In the genomic region with DNA sequence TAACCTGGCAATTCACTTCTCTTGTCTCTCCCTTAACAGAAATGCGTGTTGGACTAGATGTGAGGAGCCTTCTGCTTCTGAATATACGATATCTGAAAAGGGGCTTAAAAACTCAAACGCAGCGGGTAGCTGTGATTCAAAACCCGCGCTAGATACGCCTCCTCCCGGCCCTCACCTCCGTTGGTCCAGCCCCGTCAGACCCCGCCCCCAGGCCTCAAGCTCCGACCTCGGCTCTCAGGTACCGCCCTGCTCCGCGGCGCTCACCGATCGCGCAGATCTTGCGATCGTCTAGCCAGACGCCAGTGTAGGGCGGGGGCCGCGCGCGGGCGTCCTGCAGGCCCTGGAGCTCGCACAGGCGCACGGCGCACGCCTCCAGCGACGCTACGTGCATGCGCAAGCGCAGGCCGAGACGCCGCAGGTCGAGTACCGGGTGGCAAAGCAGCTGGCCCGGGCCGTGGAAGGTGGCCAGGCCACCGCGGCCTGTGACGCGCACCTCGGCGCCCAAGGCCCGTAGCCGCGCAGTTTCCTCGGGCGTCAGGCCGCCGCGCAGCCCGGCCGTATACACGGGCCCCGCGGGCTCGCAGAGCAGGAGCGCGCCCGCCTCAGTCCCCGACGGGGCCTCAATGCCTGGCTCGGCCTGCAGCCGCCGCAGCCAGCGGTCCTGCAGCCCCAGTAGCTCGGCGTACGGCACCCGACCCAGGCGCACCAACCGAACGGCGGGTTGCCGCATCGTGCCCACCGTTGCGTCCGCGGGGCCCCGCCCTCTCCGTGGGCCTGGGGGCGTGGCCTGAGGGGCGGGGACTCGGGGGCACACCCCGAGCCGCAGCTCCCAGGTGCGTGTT, we compare ENCODE assay signal across 8 cellular contexts. TPM values are rescaled to one million over a fixed set of nuclear protein-coding genes. Genes with fewer than 3 reads are reported as not detected.
DNase-seq lines count a peak whose midpoint lies in the region; ATAC-seq, FAIRE-seq and TF ChIP-seq lines count a peak whose summit lies in the region.

A gene (minus strand): TSS at position 751 of the 842 bp plus-strand sequence. CDS start 21 bp downstream, at position 730.

- intact Hi-C loops in left cardiac atrium (cut with DNase I) (no loop called here), posterior cingulate gyrus (cut with DNase I) (loop anchor here (2.0 kb wide), 1 partner anchor 100 kb away; a partner anchor contains a TSS)

- no peaks in the 10 kb centered on the region for H3K27me3 ChIP-seq in upper lobe of left lung

- peak; percentile 87; the same call in 1 of the 2 replicates for TF ChIP-seq POLR2A in GM12892 (IDR thresholded peaks at IDR 0.05; ENCODE audit: low read depth, low read length)
- peak; percentile 77 to 97 (median 84) for TF ChIP-seq POLR2A in upper lobe of left lung (IDR thresholded peaks at IDR 0.05)

- H3K4me1 ChIP-seq in upper lobe of left lung = peaks cover 10 to 14% (median 12%) of the 10 kb centered on the region in 4 donors

- 0 to 1% methylated on average over 15 to 51 of the region's 97 CpGs for WGBS in upper lobe of left lung, 2 donors

- H3K4me3 ChIP-seq in upper lobe of left lung = peak within 1 kb of the TSS; percentile 79 to 94 (median 85)

- peak in 2 of 6 experiments; percentile 40 to 53 for TF ChIP-seq CTCF in upper lobe of left lung (IDR thresholded peaks at IDR 0.05)

- TF ChIP-seq EP300 in upper lobe of left lung (IDR thresholded peaks at IDR 0.05) = no peak

- peak; percentile 97 for ATAC-seq in HG02840 (IDR thresholded peaks at IDR 0.05; ENCODE audit: low FRiP score, unreplicated experiment)
- peak; percentile 98 to 99 for ATAC-seq in left cardiac atrium
- peak; percentile 99 to 100 for ATAC-seq in upper lobe of left lung (ENCODE audit: low FRiP score in 2 of 2)

- peak; percentile 100 for FAIRE-seq in GM12892 (lab: Jason Lieb, UNC)

- H3K9me3 ChIP-seq in upper lobe of left lung = no peaks in the 10 kb centered on the region

- H3K27ac ChIP-seq in upper lobe of left lung = peak within 1 kb of the TSS; percentile 94 to 99 (median 98)

- no peaks in the 10 kb centered on the region for H3K36me3 ChIP-seq in upper lobe of left lung

- DNase-seq in GM12892 (ENCODE audit: insufficient read length) (peak; percentile 78), NCI-H1436 (lab: John Stamatoyannopoulos, UW) (peak; percentile 97), T follicular helper cell (ENCODE audit: low read depth) (peak; percentile 96), amniotic epithelial cell (ENCODE audit: low read depth) (peak; percentile 96), left cardiac atrium (peak; percentile 98), posterior cingulate gyrus (peak; percentile 79 to 99 (median 95)), upper lobe of left lung (peak; percentile 98 to 99)

RNA-seq across cellular contexts. Expression of the gene that starts here (rescaled TPM):
- polyA plus RNA-seq in GM12892 (2012; ENCODE audit: missing spikeins) = 3.8 TPM
- total RNA-seq in left cardiac atrium (1 to 10 TPM; 1.5 to 2.0 TPM), upper lobe of left lung (1 to 10 TPM; 3.3 to 8.5 (median 6.3) TPM)

Comparison
In these comparisons a context has a peak if more than half of its experiments do, and no peak if none do; other contexts are left out.
1. Peak in every context shown above with its lines: DNase-seq, ATAC-seq, H3K4me3 ChIP-seq and H3K27ac ChIP-seq.